ENCODE assay signal across 9 cellular contexts in genomic region chr1:95384570-95384969, GRCh38.
A peak's percentile ranks its signal among the peaks of the same experiment; 100 is the strongest.
DNase-seq lines count a peak whose midpoint lies in the region; ATAC-seq and TF ChIP-seq lines count a peak whose summit lies in the region.
"Had no signal": no experiment of that assay in that cellular context is flagged by ENCODE, and none has a peak within 500 bp of the region (broad histone marks: within the 10 kb centered on the region; RNA-seq: fewer than 3 reads in every experiment).

No MANE protein-coding gene starts in this region.

- DNase-seq in activated T-cell treated with anti-CD3 and anti-CD28 coated beads, Interleukin-2, amount 50 U/mL, for 72 hours = peak; percentile 5 to 11
- no peak for DNase-seq in activated T-cell treated with anti-CD3 and anti-CD28 coated beads, Interleukin-2, amount 50 U/mL, for 24 hours
- DNase-seq in NAMALWA (ENCODE audit: low spot score) (peak; percentile 36), endodermal cell (peak; percentile 92), skeletal muscle cell (ENCODE audit: low read depth) (peak; percentile 1), upper lobe of left lung (no peak), midbrain (lab: John Stamatoyannopoulos, UW) (no peak)
- DNase-seq: stimulated activated naive CD4-positive, alpha-beta T cell had no signal

- H3K36me3 ChIP-seq in endodermal cell (ENCODE audit: control insufficient read depth, insufficient read depth, low read length) = no peaks in the 10 kb centered on the region
- H3K36me3 ChIP-seq in upper lobe of left lung = no peaks in the 10 kb centered on the region

- ATAC-seq in activated T-cell treated with anti-CD3 and anti-CD28 coated beads, Interleukin-2, amount 50 U/mL, for 72 hours (replicated peaks in 1 of 2) = no peak
- ATAC-seq in upper lobe of left lung (ENCODE audit: low FRiP score in 2 of 2) (no peak), GM21367 (IDR thresholded peaks at IDR 0.05; ENCODE audit: unreplicated experiment) (no peak)

- no peak for TF ChIP-seq POLR2A in upper lobe of left lung (IDR thresholded peaks at IDR 0.05)

- H3K9ac ChIP-seq in endodermal cell (ENCODE audit: extremely low read depth, low read length, poor library complexity, severe bottlenecking) = no peak overlapping the region

- H3K36me3 Mint-ChIP-seq in activated T-cell treated with anti-CD3 and anti-CD28 coated beads, Interleukin-2, amount 50 U/mL, for 72 hours (ENCODE audit: insufficient read depth in 2 of 2) = no peaks in the 10 kb centered on the region
- no peaks in the 10 kb centered on the region for H3K36me3 Mint-ChIP-seq in activated T-cell treated with anti-CD3 and anti-CD28 coated beads, Interleukin-2, amount 50 U/mL, for 24 hours (ENCODE audit: low read depth)
- H3K36me3 Mint-ChIP-seq in endodermal cell (ENCODE audit: low read depth) = no peaks in the 10 kb centered on the region

- WGBS in endodermal cell (ENCODE audit: insufficient coverage in 1 of 2, insufficient read length in 1 of 2), 2 experiments = 26 to 40% methylated on average over 2 to 3 of the region's 3 CpGs
- 24 to 25% methylated on average over 3 of the region's 3 CpGs for WGBS in upper lobe of left lung, 2 donors

- no peaks in the 10 kb centered on the region for H3K4me1 Mint-ChIP-seq in activated T-cell treated with anti-CD3 and anti-CD28 coated beads, Interleukin-2, amount 50 U/mL, for 72 hours (ENCODE audit: low read depth)
- H3K4me1 Mint-ChIP-seq in activated T-cell treated with anti-CD3 and anti-CD28 coated beads, Interleukin-2, amount 50 U/mL, for 24 hours (ENCODE audit: low read depth) = no peaks in the 10 kb centered on the region
- H3K4me1 Mint-ChIP-seq in endodermal cell = peaks cover 6% of the 10 kb centered on the region

- H3K4me1 ChIP-seq in endodermal cell (ENCODE audit: control insufficient read depth, insufficient read depth, low read length) (no peaks in the 10 kb centered on the region), upper lobe of left lung (no peaks in the 10 kb centered on the region)

- H3K9me3 ChIP-seq in endodermal cell (ENCODE audit: control insufficient read depth, low read length) (no peaks in the 10 kb centered on the region), upper lobe of left lung (no peaks in the 10 kb centered on the region)

- no peak for TF ChIP-seq CTCF in endodermal cell (conservative IDR thresholded peaks at IDR 0.05)
- TF ChIP-seq CTCF in upper lobe of left lung (IDR thresholded peaks at IDR 0.05) = no peak

- H3K27ac Mint-ChIP-seq in activated T-cell treated with anti-CD3 and anti-CD28 coated beads, Interleukin-2, amount 50 U/mL, for 72 hours = no peak overlapping the region
- H3K27ac Mint-ChIP-seq in activated T-cell treated with anti-CD3 and anti-CD28 coated beads, Interleukin-2, amount 50 U/mL, for 24 hours = no peak overlapping the region
- H3K27ac Mint-ChIP-seq in endodermal cell = no peak overlapping the region

- TF ChIP-seq EP300 in upper lobe of left lung (IDR thresholded peaks at IDR 0.05) = no peak

- no peak overlapping the region for H3K4me3 Mint-ChIP-seq in activated T-cell treated with anti-CD3 and anti-CD28 coated beads, Interleukin-2, amount 50 U/mL, for 72 hours
- no peak overlapping the region for H3K4me3 Mint-ChIP-seq in activated T-cell treated with anti-CD3 and anti-CD28 coated beads, Interleukin-2, amount 50 U/mL, for 24 hours
- H3K4me3 Mint-ChIP-seq in endodermal cell = no peak overlapping the region

- H3K4me3 ChIP-seq in endodermal cell (ENCODE audit: low read length) = no peak overlapping the region
- no peak overlapping the region for H3K4me3 ChIP-seq in skeletal muscle cell (ENCODE audit: low read depth, low read length)
- H3K4me3 ChIP-seq in upper lobe of left lung = no peak overlapping the region

- no peak overlapping the region for H3K27ac ChIP-seq in endodermal cell (ENCODE audit: low read depth, low read length)
- no peak overlapping the region for H3K27ac ChIP-seq in upper lobe of left lung

- peaks cover 2% of the 10 kb centered on the region in 2 donors for H3K9me3 Mint-ChIP-seq in activated T-cell treated with anti-CD3 and anti-CD28 coated beads, Interleukin-2, amount 50 U/mL, for 72 hours
- no peaks in the 10 kb centered on the region for H3K9me3 Mint-ChIP-seq in activated T-cell treated with anti-CD3 and anti-CD28 coated beads, Interleukin-2, amount 50 U/mL, for 24 hours
- no peaks in the 10 kb centered on the region for H3K9me3 Mint-ChIP-seq in endodermal cell

- H3K27me3 ChIP-seq in endodermal cell (ENCODE audit: control insufficient read depth, insufficient read depth, low read length, poor library complexity, severe bottlenecking) = no peaks in the 10 kb centered on the region
- no peaks in the 10 kb centered on the region for H3K27me3 ChIP-seq in upper lobe of left lung

- no peaks in the 10 kb centered on the region for H3K27me3 Mint-ChIP-seq in activated T-cell treated with anti-CD3 and anti-CD28 coated beads, Interleukin-2, amount 50 U/mL, for 72 hours (ENCODE audit: low read depth)
- no peaks in the 10 kb centered on the region for H3K27me3 Mint-ChIP-seq in activated T-cell treated with anti-CD3 and anti-CD28 coated beads, Interleukin-2, amount 50 U/mL, for 24 hours
- H3K27me3 Mint-ChIP-seq in endodermal cell (ENCODE audit: insufficient read depth) = no peaks in the 10 kb centered on the region

Comparison
In these comparisons a context has a peak if more than half of its experiments do, and no peak if none do; other contexts are left out.
1. DNase-seq: peak in activated T-cell treated with anti-CD3 and anti-CD28 coated beads, Interleukin-2, amount 50 U/mL, for 72 hours (2 of 2), NAMALWA (single experiment), endodermal cell (single experiment) and skeletal muscle cell (single experiment); none in activated T-cell treated with anti-CD3 and anti-CD28 coated beads, Interleukin-2, amount 50 U/mL, for 24 hours (single experiment), upper lobe of left lung (0 of 2) and midbrain (single experiment).